23 cellular contexts compared by ENCODE assay signal in the genomic region with DNA sequence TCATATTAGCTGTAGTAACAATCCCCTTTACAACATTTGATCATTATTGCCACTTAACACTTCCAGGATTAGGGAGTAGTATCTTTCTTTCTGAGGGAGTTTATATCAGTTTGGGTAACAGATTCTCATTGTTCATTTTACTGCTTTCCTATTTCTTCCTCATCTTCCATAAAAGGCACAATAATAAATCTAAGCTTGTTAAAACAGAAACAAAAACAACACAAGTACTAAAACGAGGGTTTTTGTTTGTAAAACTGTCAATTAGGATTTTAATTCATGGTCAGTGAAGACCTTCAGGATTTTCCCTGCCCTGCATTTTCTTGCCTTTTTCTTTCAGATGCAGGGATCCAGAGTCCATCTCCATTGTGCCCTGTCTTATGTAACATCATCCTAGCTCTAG.
"Had no signal": no experiment of that assay in that cellular context is flagged by ENCODE, and none has a peak within 500 bp of the region (broad histone marks: within the 10 kb centered on the region; RNA-seq: fewer than 3 reads in every experiment).

No MANE protein-coding gene starts in this region.

- H3K27me3 ChIP-seq: foreskin keratinocyte, hepatocyte, suprapubic skin, transverse colon, uterus had no signal

- H3K9me3 ChIP-seq: prostate gland, suprapubic skin, transverse colon, uterus had no signal

- H3K4me1 Mint-ChIP-seq: brain had no signal

- H3K4me3 Mint-ChIP-seq: activated CD4-positive, alpha-beta T cell treated with anti-CD3 and anti-CD28 coated beads, Interleukin-2, amount 10 ng/mL, durations not matched to agents 24 days and 14 days; activated CD8-positive, alpha-beta T cell treated with anti-CD3 and anti-CD28 coated beads for 36 hours; activated T-cell treated with anti-CD3 and anti-CD28 coated beads, Interleukin-2, amount 50 U/mL, for 4 hours; brain; stimulated activated naive CD8-positive, alpha-beta T cell treated with anti-CD3 and anti-CD28 coated beads, Interleukin-15, Interleukin-2, amounts not matched to agents 100 ng/mL and 50 ng/mL, for 24 hours had no signal

- H3K27ac ChIP-seq: foreskin keratinocyte, hepatocyte, prostate gland, suprapubic skin, transverse colon, uterus had no signal

- H3K4me2 ChIP-seq: hepatocyte had no signal

- H3K27me3 Mint-ChIP-seq: activated CD4-positive, alpha-beta T cell treated with anti-CD3 and anti-CD28 coated beads, Interleukin-2, amount 10 ng/mL, durations not matched to agents 24 days and 14 days; activated CD8-positive, alpha-beta T cell treated with anti-CD3 and anti-CD28 coated beads for 36 hours; stimulated activated naive CD8-positive, alpha-beta T cell treated with anti-CD3 and anti-CD28 coated beads, Interleukin-15, Interleukin-2, amounts not matched to agents 100 ng/mL and 50 ng/mL, for 24 hours had no signal

- DNase-seq: activated CD4-positive, alpha-beta T cell treated with anti-CD3 and anti-CD28 coated beads, Interleukin-2, amount 10 ng/mL, durations not matched to agents 24 days and 14 days; activated CD8-positive, alpha-beta T cell treated with anti-CD3 and anti-CD28 coated beads for 36 hours; activated gamma-delta T cell treated with Interleukin-2 at 50 U/mL for 16 hours; activated T-cell treated with anti-CD3 and anti-CD28 coated beads, Interleukin-2, amount 50 U/mL, for 4 hours; anterior cingulate cortex; caudate nucleus; foreskin keratinocyte; midbrain; right cardiac atrium; stimulated activated CD4-positive, alpha-beta T cell treated with anti-CD3 and anti-CD28 coated beads, Interleukin-2, amount 100 ng/mL, for 24 hours; T-helper 1 cell; T-helper 9 cell; transverse colon; uterus had no signal

- H2AFZ ChIP-seq: hepatocyte had no signal

- ATAC-seq: activated CD8-positive, alpha-beta T cell treated with anti-CD3 and anti-CD28 coated beads for 36 hours; activated naive CD4-positive, alpha-beta T cell treated with anti-CD3 and anti-CD28 coated beads, Interleukin-2, amount 50 U/mL, for 72 hours; activated T-cell treated with anti-CD3 and anti-CD28 coated beads, Interleukin-2, amount 50 U/mL, for 4 hours; foreskin keratinocyte; left lobe of liver; right cardiac atrium had no signal

- FAIRE-seq: islet of Langerhans had no signal

- H3K4me1 ChIP-seq: prostate gland, suprapubic skin, uterus had no signal

- H3K27ac Mint-ChIP-seq: activated CD4-positive, alpha-beta T cell treated with anti-CD3 and anti-CD28 coated beads, Interleukin-2, amount 10 ng/mL, durations not matched to agents 24 days and 14 days; activated CD8-positive, alpha-beta T cell treated with anti-CD3 and anti-CD28 coated beads for 36 hours; stimulated activated naive CD8-positive, alpha-beta T cell treated with anti-CD3 and anti-CD28 coated beads, Interleukin-15, Interleukin-2, amounts not matched to agents 100 ng/mL and 50 ng/mL, for 24 hours had no signal

- H3K79me2 ChIP-seq: hepatocyte had no signal

- H3K4me3 ChIP-seq: hepatocyte, lung, prostate gland, suprapubic skin, transverse colon, uterus had no signal

- H3K36me3 ChIP-seq: prostate gland, uterus had no signal

- H3K9me3 Mint-ChIP-seq: activated CD4-positive, alpha-beta T cell treated with anti-CD3 and anti-CD28 coated beads, Interleukin-2, amount 10 ng/mL, durations not matched to agents 24 days and 14 days; activated CD8-positive, alpha-beta T cell treated with anti-CD3 and anti-CD28 coated beads for 36 hours; activated naive CD4-positive, alpha-beta T cell treated with anti-CD3 and anti-CD28 coated beads, Interleukin-2, amount 50 U/mL, for 72 hours; activated T-cell treated with anti-CD3 and anti-CD28 coated beads, Interleukin-2, amount 50 U/mL, for 4 hours; brain; stimulated activated naive CD8-positive, alpha-beta T cell treated with anti-CD3 and anti-CD28 coated beads, Interleukin-15, Interleukin-2, amounts not matched to agents 100 ng/mL and 50 ng/mL, for 24 hours had no signal
